Comparison of ENCODE assay signal across 1 cellular context in genomic region chr1:2103266-2103900, GRCh38.
TF ChIP-seq lines count a peak whose summit lies in the region.

No MANE protein-coding gene starts in this region.

TF ChIP-seq in WTC11, 78 proteins besides CTCF, POLR2A, EP300 and RAD21:
- TF ChIP-seq E2F4 (CRISPR knock-in tag; IDR thresholded peaks at IDR 0.05; ENCODE audit: borderline replicate concordance, low read depth) (no peak), IRF1 (CRISPR knock-in tag; IDR thresholded peaks at IDR 0.05) (no peak), CREM (CRISPR knock-in tag; IDR thresholded peaks at IDR 0.05) (no peak), ZNF416 (CRISPR knock-in tag; IDR thresholded peaks at IDR 0.05) (no peak), NFATC4 (CRISPR knock-in tag; IDR thresholded peaks at IDR 0.05) (no peak), HMGA2 (CRISPR knock-in tag; IDR thresholded peaks at IDR 0.05) (no peak), ATF2 (CRISPR knock-in tag; IDR thresholded peaks at IDR 0.05; ENCODE audit: borderline replicate concordance, low read depth) (no peak), EMX1 (CRISPR knock-in tag; IDR thresholded peaks at IDR 0.05) (no peak), ZNF263 (CRISPR knock-in tag; IDR thresholded peaks at IDR 0.05; ENCODE audit: low read depth) (no peak), FOXP1 (CRISPR knock-in tag; IDR thresholded peaks at IDR 0.05; ENCODE audit: borderline replicate concordance) (no peak)
